Comparison of ENCODE assay signal across 11 cellular contexts in genomic region chr14:63737582-63738006, GRCh38. TPM values are rescaled to one million over a fixed set of nuclear protein-coding genes. Genes with fewer than 3 reads are reported as not detected.
A peak's percentile ranks its signal among the peaks of the same experiment; 100 is the strongest.
DNase-seq lines count a peak whose midpoint lies in the region; ATAC-seq and TF ChIP-seq lines count a peak whose summit lies in the region.
"Had no signal": no experiment of that assay in that cellular context is flagged by ENCODE, and none has a peak within 500 bp of the region (broad histone marks: within the 10 kb centered on the region; RNA-seq: fewer than 3 reads in every experiment).

No MANE protein-coding gene starts in this region.

- H3K4me1 Mint-ChIP-seq in activated naive CD4-positive, alpha-beta T cell treated with anti-CD3 and anti-CD28 coated beads, Interleukin-2, amount 10 ng/mL, durations not matched to agents 7 days and 5 days = peaks cover 19% of the 10 kb centered on the region
- H3K4me1 Mint-ChIP-seq in naive thymus-derived CD4-positive, alpha-beta T cell = peaks cover 8 to 16% (median 14%) of the 10 kb centered on the region in 7 donors

- no peak for TF ChIP-seq CTCF in esophagus muscularis mucosa (IDR thresholded peaks at IDR 0.05)

- peak overlapping the region; percentile 60 for H3K4me3 Mint-ChIP-seq in activated naive CD4-positive, alpha-beta T cell treated with anti-CD3 and anti-CD28 coated beads, Interleukin-2, amount 10 ng/mL, durations not matched to agents 7 days and 5 days
- peak overlapping the region; percentile 23 to 82 (median 76) for H3K4me3 Mint-ChIP-seq in naive thymus-derived CD4-positive, alpha-beta T cell

- POLR2A ChIA-PET in naive thymus-derived CD4-positive, alpha-beta T cell (lab: Charles Lee) = interaction anchor here (1.1 to 1.4 kb wide), 3 partner anchors 21 to 97 kb away, joined by 3 to 4 read pairs (median 3); no protein-coding TSS in a partner anchor

- no peaks in the 10 kb centered on the region for H3K9me3 ChIP-seq in naive thymus-derived CD4-positive, alpha-beta T cell (ENCODE audit: control insufficient read depth in 2 of 3, low read length in 3 of 3)
- H3K9me3 ChIP-seq in esophagus muscularis mucosa = no peaks in the 10 kb centered on the region

- H3K36me3 Mint-ChIP-seq in activated naive CD4-positive, alpha-beta T cell treated with anti-CD3 and anti-CD28 coated beads, Interleukin-2, amount 10 ng/mL, durations not matched to agents 7 days and 5 days = no peaks in the 10 kb centered on the region
- no peaks in the 10 kb centered on the region for H3K36me3 Mint-ChIP-seq in naive thymus-derived CD4-positive, alpha-beta T cell

- peak overlapping the region; percentile 38 for H3K4me3 ChIP-seq in naive thymus-derived CD4-positive, alpha-beta T cell (ENCODE audit: low read length)
- no peak overlapping the region for H3K4me3 ChIP-seq in esophagus muscularis mucosa

- no peaks in the 10 kb centered on the region for H3K36me3 ChIP-seq in naive thymus-derived CD4-positive, alpha-beta T cell (ENCODE audit: control insufficient read depth in 2 of 3, insufficient read depth in 3 of 3, low read length in 3 of 3)
- no peaks in the 10 kb centered on the region for H3K36me3 ChIP-seq in esophagus muscularis mucosa

- DNase-seq in activated naive CD4-positive, alpha-beta T cell treated with anti-CD3 and anti-CD28 coated beads, Interleukin-2, amount 10 ng/mL, durations not matched to agents 7 days and 5 days = peak; percentile 40
- DNase-seq in activated naive CD4-positive, alpha-beta T cell (lab: John Stamatoyannopoulos, UW) = no peak
- DNase-seq in naive thymus-derived CD4-positive, alpha-beta T cell = peak in 1 of 9 donors; percentile 8
- DNase-seq in esophagus muscularis mucosa (ENCODE audit: extremely low spot score) (no peak), head of caudate nucleus (no peak), occipital lobe (lab: John Stamatoyannopoulos, UW) (no peak)
- DNase-seq: NCI-H1092 had no signal

- peaks cover 9% of the 10 kb centered on the region for H3K27me3 Mint-ChIP-seq in activated naive CD4-positive, alpha-beta T cell treated with anti-CD3 and anti-CD28 coated beads, Interleukin-2, amount 10 ng/mL, durations not matched to agents 7 days and 5 days
- peaks cover 0 to 6% (median 0%) of the 10 kb centered on the region in 5 donors for H3K27me3 Mint-ChIP-seq in naive thymus-derived CD4-positive, alpha-beta T cell

- peak; percentile 93 for ATAC-seq in GM21717 (IDR thresholded peaks at IDR 0.05; ENCODE audit: unreplicated experiment)
- ATAC-seq in HG03439 (IDR thresholded peaks at IDR 0.05; ENCODE audit: unreplicated experiment) = peak; percentile 77
- ATAC-seq in naive thymus-derived CD4-positive, alpha-beta T cell = no peak
- ATAC-seq: Right ventricle myocardium inferior had no signal

- 97% methylated on average over 1 of the region's 1 CpG for WGBS in esophagus muscularis mucosa

- no peak overlapping the region for H3K27ac ChIP-seq in naive thymus-derived CD4-positive, alpha-beta T cell (ENCODE audit: low read depth, low read length)
- H3K27ac ChIP-seq in esophagus muscularis mucosa (replicated peaks in 1 of 4) = no peak overlapping the region
- H3K27ac ChIP-seq: epithelial cell of prostate had no signal

- no peaks in the 10 kb centered on the region for H3K27me3 ChIP-seq in naive thymus-derived CD4-positive, alpha-beta T cell (ENCODE audit: control insufficient read depth in 2 of 2, insufficient read depth in 2 of 2, low read length in 2 of 2)
- no peaks in the 10 kb centered on the region for H3K27me3 ChIP-seq in esophagus muscularis mucosa

- peaks cover 0 to 3% of the 10 kb centered on the region in 2 donors for H3K4me1 ChIP-seq in naive thymus-derived CD4-positive, alpha-beta T cell (ENCODE audit: control insufficient read depth in 2 of 2, insufficient read depth in 2 of 2, low read length in 2 of 2)
- H3K4me1 ChIP-seq in esophagus muscularis mucosa = no peaks in the 10 kb centered on the region

- TF ChIP-seq EP300 in esophagus muscularis mucosa (IDR thresholded peaks at IDR 0.05) = no peak

- TF ChIP-seq POLR2A in esophagus muscularis mucosa (IDR thresholded peaks at IDR 0.05; ENCODE audit: low read depth) = no peak

- H3K27ac Mint-ChIP-seq in activated naive CD4-positive, alpha-beta T cell treated with anti-CD3 and anti-CD28 coated beads, Interleukin-2, amount 10 ng/mL, durations not matched to agents 7 days and 5 days = peak overlapping the region; percentile 96
- peak overlapping the region; percentile 36 to 95 (median 90) for H3K27ac Mint-ChIP-seq in naive thymus-derived CD4-positive, alpha-beta T cell

- CTCF ChIA-PET in activated naive CD4-positive, alpha-beta T cell treated with anti-CD3 and anti-CD28 coated beads, Interleukin-2, amount 10 ng/mL, durations not matched to agents 7 days and 5 days (lab: Charles Lee) = interaction anchor here (1.0 to 2.1 kb wide), 3 partner anchors 9 to 90 kb away, joined by 3 to 6 read pairs (median 3); no protein-coding TSS in a partner anchor
- CTCF ChIA-PET in naive thymus-derived CD4-positive, alpha-beta T cell (lab: Charles Lee) = interaction anchor here (0.6 kb wide), 1 partner anchor 378 kb away, joined by 3 read pairs; no protein-coding TSS in a partner anchor

- intact Hi-C loops in naive thymus-derived CD4-positive, alpha-beta T cell (cut with micrococcal nuclease) = loop anchor here in 1 of 2 donors (1.0 kb wide), 2 partner anchors 9 to 22 kb away; partner anchors contain the start of gene SGPP1
- intact Hi-C loops in esophagus muscularis mucosa (cut with DNase I) = no loop called here
- intact Hi-C loops in head of caudate nucleus (cut with DNase I) = no loop called here

- no peaks in the 10 kb centered on the region for H3K9me3 Mint-ChIP-seq in activated naive CD4-positive, alpha-beta T cell treated with anti-CD3 and anti-CD28 coated beads, Interleukin-2, amount 10 ng/mL, durations not matched to agents 7 days and 5 days
- peaks cover 0 to 4% (median 0%) of the 10 kb centered on the region in 11 donors for H3K9me3 Mint-ChIP-seq in naive thymus-derived CD4-positive, alpha-beta T cell

RNA-seq across cellular contexts. Expression of gene SGPP1, which starts 9.7 kb away (rescaled TPM):
- total RNA-seq in naive thymus-derived CD4-positive, alpha-beta T cell = 10 to 100 TPM; 15.1 to 17.7 (median 15.7) TPM
- 10 to 100 TPM; 11.5 to 13.1 TPM for polyA plus RNA-seq in naive thymus-derived CD4-positive, alpha-beta T cell
- 10 to 100 TPM; 18.0 to 26.8 (median 19.3) TPM for total RNA-seq in esophagus muscularis mucosa
- 43.0 TPM for total RNA-seq in occipital lobe
